ENCODE assay signal across 20 cellular contexts in the genomic region with DNA sequence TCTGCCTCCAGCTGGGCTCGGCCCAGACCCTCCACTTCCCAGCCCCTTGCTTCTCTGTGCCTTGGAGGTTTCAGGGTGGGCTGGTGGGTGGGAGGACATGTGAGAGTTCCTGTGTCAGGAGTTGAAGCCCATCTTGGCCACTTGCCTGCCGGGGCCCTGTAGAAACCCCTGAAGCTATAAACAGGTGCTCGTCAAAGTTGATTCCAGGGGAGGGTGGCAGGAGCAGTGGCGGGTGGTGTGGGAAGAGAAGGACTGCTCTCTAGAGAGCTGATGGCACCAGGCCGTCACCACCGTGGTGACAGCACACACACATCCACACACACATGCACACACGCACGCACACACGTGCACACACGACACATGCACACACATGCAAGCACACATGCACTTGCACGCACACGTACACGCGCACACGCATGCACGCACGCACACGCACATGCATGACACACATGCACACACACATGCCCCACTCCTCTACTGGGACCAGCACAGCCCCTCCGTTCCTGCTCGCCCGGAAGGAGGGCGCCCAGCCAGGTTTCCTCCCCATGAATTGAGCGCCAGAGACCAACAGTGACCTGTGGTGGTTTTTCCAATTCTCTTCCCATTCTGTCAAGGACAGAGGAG. TPM values are rescaled to one million over a fixed set of nuclear protein-coding genes. Genes with fewer than 3 reads are reported as not detected.
A peak's percentile ranks its signal among the peaks of the same experiment; 100 is the strongest.
DNase-seq lines count a peak whose midpoint lies in the region; ATAC-seq, FAIRE-seq and TF ChIP-seq lines count a peak whose summit lies in the region.
"Had no signal": no experiment of that assay in that cellular context is flagged by ENCODE, and none has a peak within 500 bp of the region (broad histone marks: within the 10 kb centered on the region; RNA-seq: fewer than 3 reads in every experiment).

No MANE protein-coding gene starts in this region.

- no peak overlapping the region for H2AK5ac ChIP-seq in trophoblast cell (ENCODE audit: low read length)

- no peak overlapping the region for H2BK5ac ChIP-seq in trophoblast cell (ENCODE audit: low read depth, low read length, poor library complexity)

- no peak overlapping the region for H3K18ac ChIP-seq in trophoblast cell (ENCODE audit: low read length)

- H4K8ac ChIP-seq in trophoblast cell (ENCODE audit: low read depth, low read length) = no peak overlapping the region

- no peaks in the 10 kb centered on the region for H3K27me3 Mint-ChIP-seq in Caco-2 (ENCODE audit: insufficient read depth, unreplicated experiment)

- TF ChIP-seq POLR2A in endothelial cell of umbilical vein (IDR thresholded peaks at IDR 0.05; ENCODE audit: low read depth, low read length) = no peak

- H2BK12ac ChIP-seq in trophoblast cell (ENCODE audit: low read length) = no peak overlapping the region

- CTCF ChIA-PET in Caco-2 (lab: Charles Lee) (no interaction called here), endothelial cell of umbilical vein (lab: Charles Lee) (interaction anchor here (2.6 kb wide), 1 partner anchor 13 kb away, joined by 12 read pairs; no protein-coding TSS in a partner anchor)

- dilution Hi-C loops in endothelial cell of umbilical vein (cut with MboI; ENCODE audit: extremely low pct_ligation_motif_present, low sequenced_read_pairs) = no loop called here

- H3K9me3 ChIP-seq in Caco-2 = no peaks in the 10 kb centered on the region
- no peaks in the 10 kb centered on the region for H3K9me3 ChIP-seq in endothelial cell of umbilical vein (replicated peaks; ENCODE audit: control insufficient read depth, insufficient read depth, low read length)
- H3K9me3 ChIP-seq in trophoblast cell (ENCODE audit: insufficient read depth, low read depth, low read length) = peaks cover 2% of the 10 kb centered on the region
- H3K9me3 ChIP-seq in upper lobe of right lung = no peaks in the 10 kb centered on the region
- H3K9me3 ChIP-seq: gastroesophageal sphincter had no signal

- peak overlapping the region; percentile 83 for H3K27ac ChIP-seq in endothelial cell of umbilical vein (ENCODE audit: insufficient read depth, low read depth, low read length)
- H3K27ac ChIP-seq in trophoblast cell (ENCODE audit: low read depth, low read length) = no peak overlapping the region
- H3K27ac ChIP-seq in upper lobe of right lung = no peak overlapping the region

- no peak overlapping the region for H3K4ac ChIP-seq in trophoblast cell (ENCODE audit: low read depth, low read length)

- H3K23ac ChIP-seq in trophoblast cell (ENCODE audit: low read length) = no peak overlapping the region

- H3K79me1 ChIP-seq in trophoblast cell (ENCODE audit: low read length) = no peaks in the 10 kb centered on the region

- POLR2A ChIA-PET in Caco-2 (lab: Charles Lee) (no interaction called here), endothelial cell of umbilical vein (lab: Charles Lee) (no interaction called here)

- no peaks in the 10 kb centered on the region for H3K36me3 Mint-ChIP-seq in Caco-2 (ENCODE audit: insufficient read depth, unreplicated experiment)
- H3K36me3 Mint-ChIP-seq: immature natural killer cell, natural killer cell had no signal

- no peak overlapping the region for H2BK120ac ChIP-seq in trophoblast cell (ENCODE audit: insufficient read depth, low read length, poor library complexity)

- no peaks in the 10 kb centered on the region for H3K9me3 Mint-ChIP-seq in Caco-2 (ENCODE audit: unreplicated experiment)
- H3K9me3 Mint-ChIP-seq: immature natural killer cell, natural killer cell had no signal

- no peak overlapping the region for H3K4me3 ChIP-seq in Caco-2 (ENCODE audit: low read depth, low read length)
- H3K4me3 ChIP-seq in endothelial cell of umbilical vein (replicated peaks in 1 of 3; ENCODE audit: insufficient read depth in 1 of 3, low read depth in 1 of 3, low read length in 3 of 3) = no peak overlapping the region
- H3K4me3 ChIP-seq in trophoblast cell (ENCODE audit: low read depth, low read length) = peak overlapping the region; percentile 21
- no peak overlapping the region for H3K4me3 ChIP-seq in upper lobe of right lung
- H3K4me3 ChIP-seq: gastroesophageal sphincter, lung had no signal

- no peaks in the 10 kb centered on the region for H3K36me3 ChIP-seq in Caco-2 (ENCODE audit: control insufficient read depth, insufficient read depth, low read length)
- H3K36me3 ChIP-seq in endothelial cell of umbilical vein (ENCODE audit: control insufficient read depth in 2 of 2, extremely low read depth in 1 of 2, insufficient read depth in 2 of 2, low read length in 2 of 2) = no peaks in the 10 kb centered on the region
- no peaks in the 10 kb centered on the region for H3K36me3 ChIP-seq in trophoblast cell (ENCODE audit: control insufficient read depth in 1 of 2, insufficient read depth in 2 of 2, low read length in 2 of 2)
- H3K36me3 ChIP-seq in upper lobe of right lung = no peaks in the 10 kb centered on the region
- H3K36me3 ChIP-seq: gastroesophageal sphincter had no signal

- H4K91ac ChIP-seq in trophoblast cell (ENCODE audit: low read depth, low read length) = no peak overlapping the region

- H3K27me3 ChIP-seq in Caco-2 (replicated peaks; ENCODE audit: control insufficient read depth, insufficient read depth, low read length) = no peaks in the 10 kb centered on the region
- no peaks in the 10 kb centered on the region for H3K27me3 ChIP-seq in endothelial cell of umbilical vein (ENCODE audit: control insufficient read depth in 2 of 2, insufficient read depth in 2 of 2, low read length in 2 of 2)
- no peaks in the 10 kb centered on the region for H3K27me3 ChIP-seq in trophoblast cell (ENCODE audit: insufficient read depth, low read length)
- no peaks in the 10 kb centered on the region for H3K27me3 ChIP-seq in upper lobe of right lung
- H3K27me3 ChIP-seq: gastroesophageal sphincter had no signal

- no peak overlapping the region for H3K14ac ChIP-seq in trophoblast cell (ENCODE audit: low read length)

- no peaks in the 10 kb centered on the region for H4K20me1 ChIP-seq in endothelial cell of umbilical vein (replicated peaks; ENCODE audit: control insufficient read depth, extremely low read depth, insufficient read depth, low read length)

- H3K79me2 ChIP-seq in endothelial cell of umbilical vein (ENCODE audit: control insufficient read depth, insufficient read depth, low read length) = no peaks in the 10 kb centered on the region
- no peaks in the 10 kb centered on the region for H3K79me2 ChIP-seq in trophoblast cell (ENCODE audit: control insufficient read depth, insufficient read depth, low read length, poor library complexity)

- no peaks in the 10 kb centered on the region for H3K4me1 Mint-ChIP-seq in Caco-2 (ENCODE audit: low read depth, unreplicated experiment)
- H3K4me1 Mint-ChIP-seq: immature natural killer cell had no signal

- intact Hi-C loops in Caco-2 (cut with micrococcal nuclease; ENCODE audit: unreplicated experiment) = no loop called here
- intact Hi-C loops in endothelial cell of umbilical vein (cut with micrococcal nuclease) = no loop called here
- intact Hi-C loops in upper lobe of right lung (cut with DNase I) = no loop called here

- no peak overlapping the region for H3K4me3 Mint-ChIP-seq in Caco-2 (ENCODE audit: unreplicated experiment)
- H3K4me3 Mint-ChIP-seq: immature natural killer cell, natural killer cell had no signal

- WGBS in trophoblast cell (ENCODE audit: extremely low coverage, insufficient coverage, insufficient read length) = no CpG with 5 or more reads among the region's 23 CpGs

- BruUV-seq in Caco-2 (replicated peaks; lab: Mats Ljungman, UMichigan) = no TSS peak
- BruUV-seq in endothelial cell of umbilical vein (replicated peaks; lab: Mats Ljungman, UMichigan) = no TSS peak

- DNase-seq in Caco-2 (no peak), NCI-H2171 (lab: John Stamatoyannopoulos, UW) (peak; percentile 56), endothelial cell of umbilical vein (ENCODE audit: low read depth, low spot score) (no peak), trophoblast cell (no peak), COLO829 (ENCODE audit: low spot score) (no peak), HUDEP-2 (lab: John Stamatoyannopoulos, UW; ENCODE audit: unreplicated experiment in 76 of 76) (no peak), upper lobe of right lung (no peak)
- DNase-seq: activated CD4-positive, alpha-beta T cell treated with anti-CD3 and anti-CD28 coated beads for 1 hour; activated gamma-delta T cell treated with Interleukin-2 at 50 U/mL for 16 hours; cortex of kidney; HCEC 1CT; immature natural killer cell; MM.1S; natural killer cell; NCI-H2081 treated with DMSO at 0.1 percent for 48 hours; retina; stimulated activated CD4-positive, alpha-beta T cell treated with anti-CD3 and anti-CD28 coated beads, Interleukin-1b, Interleukin-23, amount 100 ng/mL, for 48 hours had no signal

- no peak overlapping the region for H4K12ac ChIP-seq in trophoblast cell (ENCODE audit: low read depth, low read length)

- peaks cover 18% of the 10 kb centered on the region for H3K4me1 ChIP-seq in Caco-2
- H3K4me1 ChIP-seq in endothelial cell of umbilical vein (ENCODE audit: control insufficient read depth, extremely low read depth, insufficient read depth, low read length) = peaks cover 35% of the 10 kb centered on the region
- peaks cover 0 to 3% of the 10 kb centered on the region in 2 experiments for H3K4me1 ChIP-seq in trophoblast cell (ENCODE audit: control insufficient read depth in 1 of 2, insufficient read depth in 2 of 2, low read length in 2 of 2)
- peaks cover 7% of the 10 kb centered on the region for H3K4me1 ChIP-seq in upper lobe of right lung

- FAIRE-seq in endothelial cell of umbilical vein (lab: Jason Lieb, UNC) = no peak

- TF ChIP-seq CTCF in Caco-2 (IDR thresholded peaks at IDR 0.05; ENCODE audit: insufficient read depth in 1 of 2, low read depth in 1 of 2, low read length in 1 of 2, severe bottlenecking in 1 of 2, unreplicated experiment in 1 of 2) (no peak), endothelial cell of umbilical vein (IDR thresholded peaks at IDR 0.05; ENCODE audit: extremely low read depth in 1 of 2, insufficient read depth in 1 of 2, low read depth in 1 of 2, low read length in 2 of 2) (no peak), upper lobe of right lung (IDR thresholded peaks at IDR 0.05) (no peak)

- peak overlapping the region; percentile 53 for H3K27ac Mint-ChIP-seq in Caco-2 (ENCODE audit: unreplicated experiment)
- H3K27ac Mint-ChIP-seq: immature natural killer cell, natural killer cell had no signal

- ATAC-seq in HG02973 (IDR thresholded peaks at IDR 0.05; ENCODE audit: unreplicated experiment) (no peak), upper lobe of right lung (no peak)

- H3K9me1 ChIP-seq in endothelial cell of umbilical vein (replicated peaks; ENCODE audit: control insufficient read depth, extremely low read depth, insufficient read depth, low read length) = no peaks in the 10 kb centered on the region

- H3K9ac ChIP-seq in endothelial cell of umbilical vein (replicated peaks; ENCODE audit: extremely low read depth, insufficient read depth, low read length) (peak overlapping the region; percentile 20), trophoblast cell (ENCODE audit: low read length) (no peak overlapping the region)

- no peak overlapping the region for H2AFZ ChIP-seq in endothelial cell of umbilical vein (ENCODE audit: low read depth, low read length)
- H2AFZ ChIP-seq in trophoblast cell (ENCODE audit: insufficient read depth, low read length, poor library complexity) = no peak overlapping the region

- no peak overlapping the region for H3K4me2 ChIP-seq in endothelial cell of umbilical vein (ENCODE audit: insufficient read depth, low read length)
- no peak overlapping the region for H3K4me2 ChIP-seq in trophoblast cell (ENCODE audit: low read length)

RNA-seq across cellular contexts. Expression of a gene that starts 56.3 kb away (rescaled TPM):
- total RNA-seq in Caco-2 (2022) (8.3 and 9.4 TPM in 2 replicates), endothelial cell of umbilical vein (25.7 and 27.1 TPM in 2 replicates), upper lobe of right lung (54.9 TPM)
- polyA plus RNA-seq in endothelial cell of umbilical vein = 5.9 and 6.9 TPM in 2 replicates
- 8.8 and 9.0 TPM in 2 replicates for polyA plus RNA-seq in endothelial cell of umbilical vein (2011; cell fraction: cytosol; rRNA removed)
- 20.6 and 21.6 TPM in 2 replicates for polyA plus RNA-seq in endothelial cell of umbilical vein (2011; cell fraction: nucleus; rRNA removed)
- 10.4 and 16.7 TPM in 2 replicates for polyA plus RNA-seq in endothelial cell of umbilical vein (2012)
- 20.0 and 23.6 TPM in 2 replicates for polyA minus RNA-seq in endothelial cell of umbilical vein
- not detected for polyA minus RNA-seq in endothelial cell of umbilical vein (2011; cell fraction: cytosol; rRNA and poly(A)+ RNA removed)
- 21.5 and 22.7 TPM in 2 replicates for polyA minus RNA-seq in endothelial cell of umbilical vein (2011; cell fraction: nucleus; rRNA and poly(A)+ RNA removed)
- polyA plus RNA-seq in trophoblast cell (2013) = 9.6 and 10.1 TPM in 2 replicates
- total RNA-seq: natural killer cell had no signal
- polyA plus RNA-seq: immature natural killer cell had no signal
